7 cellular contexts compared by ENCODE assay signal in the genomic region with DNA sequence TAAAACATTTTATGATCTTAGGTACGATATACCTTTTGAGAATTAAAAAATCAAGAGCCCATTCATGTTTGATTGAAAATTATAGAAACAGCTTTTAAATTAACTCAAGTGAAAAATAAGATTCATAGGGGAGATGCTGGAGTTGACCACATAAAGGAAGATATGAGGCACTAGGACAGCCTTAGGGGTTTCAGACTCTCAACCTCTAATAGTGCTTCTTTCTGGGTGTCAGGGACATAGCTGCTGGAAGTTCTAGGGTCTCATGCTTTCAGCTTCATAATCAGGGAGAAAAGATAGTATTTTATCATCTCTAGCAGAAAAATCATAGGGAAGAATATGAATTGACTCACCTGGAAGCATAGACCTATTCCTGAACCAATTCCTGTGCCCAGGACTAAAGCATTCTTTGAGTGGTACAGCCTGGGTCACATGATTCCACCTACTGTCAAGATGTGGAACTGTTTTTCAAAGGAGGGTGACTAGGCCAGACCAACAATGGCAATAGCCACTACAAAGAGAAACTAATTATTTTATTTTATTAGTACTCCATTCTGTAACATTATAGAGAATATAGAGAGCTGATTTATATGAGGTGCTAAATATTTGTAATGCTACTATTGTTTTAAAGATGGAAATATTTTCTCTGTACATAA. TPM values are rescaled to one million over a fixed set of nuclear protein-coding genes. Genes with fewer than 3 reads are reported as not detected.
DNase-seq lines count a peak whose midpoint lies in the region; ATAC-seq lines count a peak whose summit lies in the region.

No MANE protein-coding gene starts in this region.

- intact Hi-C loops in naive thymus-derived CD4-positive, alpha-beta T cell (cut with micrococcal nuclease) = no loop called here

- H3K27me3 Mint-ChIP-seq in naive thymus-derived CD4-positive, alpha-beta T cell = peaks cover 0 to 7% (median 0%) of the 10 kb centered on the region in 5 donors

- H3K36me3 ChIP-seq in naive thymus-derived CD4-positive, alpha-beta T cell (ENCODE audit: control insufficient read depth in 2 of 3, insufficient read depth in 3 of 3, low read length in 3 of 3) = no peaks in the 10 kb centered on the region

- H3K4me3 Mint-ChIP-seq in naive thymus-derived CD4-positive, alpha-beta T cell = no peak overlapping the region

- H3K27me3 ChIP-seq in naive thymus-derived CD4-positive, alpha-beta T cell (ENCODE audit: control insufficient read depth in 2 of 2, insufficient read depth in 2 of 2, low read length in 2 of 2) = no peaks in the 10 kb centered on the region

- peak; percentile 28 for DNase-seq in NAMALWA (ENCODE audit: low spot score)
- peak; percentile 13 for DNase-seq in germinal center (ENCODE audit: low spot score)
- DNase-seq in NCI-H2227 treated with DMSO at 0.1 percent for 48 hours (lab: John Stamatoyannopoulos, UW) = no peak
- DNase-seq in naive thymus-derived CD4-positive, alpha-beta T cell = no peak

- CTCF ChIA-PET in naive thymus-derived CD4-positive, alpha-beta T cell (lab: Charles Lee) = no interaction called here

- H3K27ac Mint-ChIP-seq in naive thymus-derived CD4-positive, alpha-beta T cell = no peak overlapping the region

- POLR2A ChIA-PET in naive thymus-derived CD4-positive, alpha-beta T cell (lab: Charles Lee) = no interaction called here

- no peak overlapping the region for H3K27ac ChIP-seq in naive thymus-derived CD4-positive, alpha-beta T cell (ENCODE audit: low read depth, low read length)

- peak; percentile 87 for ATAC-seq in GM18861 (IDR thresholded peaks at IDR 0.05; ENCODE audit: unreplicated experiment)
- ATAC-seq in HG02588 (IDR thresholded peaks at IDR 0.05; ENCODE audit: unreplicated experiment) = peak; percentile 84
- ATAC-seq in HG03108 (IDR thresholded peaks at IDR 0.05; ENCODE audit: unreplicated experiment) = no peak
- no peak for ATAC-seq in naive thymus-derived CD4-positive, alpha-beta T cell

- H3K9me3 ChIP-seq in naive thymus-derived CD4-positive, alpha-beta T cell (ENCODE audit: control insufficient read depth in 2 of 3, low read length in 3 of 3) = no peaks in the 10 kb centered on the region

- H3K4me1 ChIP-seq in naive thymus-derived CD4-positive, alpha-beta T cell (ENCODE audit: control insufficient read depth in 2 of 2, insufficient read depth in 2 of 2, low read length in 2 of 2) = no peaks in the 10 kb centered on the region

- no peaks in the 10 kb centered on the region for H3K9me3 Mint-ChIP-seq in naive thymus-derived CD4-positive, alpha-beta T cell

- no peaks in the 10 kb centered on the region for H3K36me3 Mint-ChIP-seq in naive thymus-derived CD4-positive, alpha-beta T cell

- H3K4me1 Mint-ChIP-seq in naive thymus-derived CD4-positive, alpha-beta T cell = no peaks in the 10 kb centered on the region

- H3K4me3 ChIP-seq in naive thymus-derived CD4-positive, alpha-beta T cell (ENCODE audit: low read length) = no peak overlapping the region

RNA-seq across cellular contexts. Expression of a gene that starts 27.8 kb away (rescaled TPM):
- total RNA-seq in naive thymus-derived CD4-positive, alpha-beta T cell = 10 to 100 TPM in 1 of 5 experiments, 1 to 10 TPM in 4; 1.2 to 37.1 (median 3.9) TPM
- 1 to 10 TPM; 2.6 to 4.8 TPM for polyA plus RNA-seq in naive thymus-derived CD4-positive, alpha-beta T cell

Comparison
In these comparisons a context has a peak if more than half of its experiments do, and no peak if none do; other contexts are left out.
1. ATAC-seq: peak in GM18861 (single experiment) and HG02588 (single experiment); none in HG03108 (single experiment) and naive thymus-derived CD4-positive, alpha-beta T cell (single experiment).
2. DNase-seq: peak in NAMALWA (single experiment) and germinal center (single experiment); none in NCI-H2227 treated with DMSO at 0.1 percent for 48 hours (single experiment) and naive thymus-derived CD4-positive, alpha-beta T cell (0 of 9).